ENCODE assay signal across 26 cellular contexts in genomic region chr5:160641405-160641804, GRCh38.
DNase-seq lines count a peak whose midpoint lies in the region; ATAC-seq lines count a peak whose summit lies in the region.
"Had no signal": no experiment of that assay in that cellular context is flagged by ENCODE, and none has a peak within 500 bp of the region (broad histone marks: within the 10 kb centered on the region; RNA-seq: fewer than 3 reads in every experiment).

No MANE protein-coding gene starts in this region.

- DNase-seq in activated naive CD4-positive, alpha-beta T cell treated with anti-CD3 and anti-CD28 coated beads, Interleukin-2, amount 50 U/mL, for 16 hours: no peak
- DNase-seq in AG08396 (ENCODE audit: low spot score) (no peak), mesenteric fat pad (ENCODE audit: low spot score) (no peak)
- DNase-seq: 8988T; anterior cingulate cortex; CD4-positive, alpha-beta memory T cell; DMS 273 treated with DMSO at 0.1 percent for 48 hours; HFFc6; hippocampal formation; immature natural killer cell; left lung; mesendoderm; naive B cell; NCI-H1436; NK-92 treated with Interleukin-12 subunit alpha and Interleukin-12 subunit beta, amount 100 ng/mL, for 24 hours; nucleus accumbens; SHP77; T-helper 9 cell; upper lobe of left lung had no signal

- ATAC-seq in GM18498 (IDR thresholded peaks at IDR 0.05; ENCODE audit: unreplicated experiment) (peak; percentile 62), GM19351 (IDR thresholded peaks at IDR 0.05; ENCODE audit: unreplicated experiment) (peak; percentile 53), GM21825 (IDR thresholded peaks at IDR 0.05; ENCODE audit: unreplicated experiment) (peak; percentile 54), HG03378 (IDR thresholded peaks at IDR 0.05; ENCODE audit: unreplicated experiment) (peak; percentile 58), HG02840 (IDR thresholded peaks at IDR 0.05; ENCODE audit: low FRiP score, unreplicated experiment) (no peak)
- ATAC-seq: gastroesophageal sphincter, K562, left lung had no signal
